In genomic region chr4:6476893-6477292, GRCh38 we compare ENCODE assay signal across 18 cellular contexts. TPM values are rescaled to one million over a fixed set of nuclear protein-coding genes. Genes with fewer than 3 reads are reported as not detected.
"Had no signal": no experiment of that assay in that cellular context is flagged by ENCODE, and none has a peak within 500 bp of the region (broad histone marks: within the 10 kb centered on the region; RNA-seq: fewer than 3 reads in every experiment).

No MANE protein-coding gene starts in this region.

- ATAC-seq: left colon; pancreas; right lobe of liver; stimulated activated naive B cell treated with anti-CD40 and anti-IgM and Interleukin-4, amounts not matched to agents 10 μg/mL and 1 μg/mL and 100 μg/mL, for 72 hours; stimulated activated naive CD8-positive, alpha-beta T cell treated with anti-CD3 and anti-CD28 coated beads, Interleukin-15, amount 100 ng/mL, for 72 hours had no signal

- H3K27ac Mint-ChIP-seq: naive B cell; nephron; stimulated activated naive B cell treated with anti-CD40 and anti-IgM and Interleukin-4, amounts not matched to agents 10 μg/mL and 1 μg/mL and 100 μg/mL, for 72 hours; stimulated activated naive CD8-positive, alpha-beta T cell treated with anti-CD3 and anti-CD28 coated beads, Interleukin-15, amount 100 ng/mL, for 72 hours; type B pancreatic cell had no signal

- H3K36me3 ChIP-seq: pancreas, prostate gland, right lobe of liver had no signal

- H3K27ac ChIP-seq: hepatocyte, pancreas, prostate gland, right lobe of liver had no signal

- H3K4me1 ChIP-seq: pancreas, prostate gland, right lobe of liver had no signal

- H3K9me3 Mint-ChIP-seq: nephron; stimulated activated naive CD8-positive, alpha-beta T cell treated with anti-CD3 and anti-CD28 coated beads, Interleukin-15, amount 100 ng/mL, for 72 hours; type B pancreatic cell had no signal

- H3K27me3 ChIP-seq: right lobe of liver had no signal

- H2AFZ ChIP-seq: hepatocyte had no signal

- H3K4me1 Mint-ChIP-seq: nephron; stimulated activated naive B cell treated with anti-CD40 and anti-IgM and Interleukin-4, amounts not matched to agents 10 μg/mL and 1 μg/mL and 100 μg/mL, for 72 hours; stimulated activated naive CD8-positive, alpha-beta T cell treated with anti-CD3 and anti-CD28 coated beads, Interleukin-15, amount 100 ng/mL, for 72 hours had no signal

- H3K79me2 ChIP-seq: hepatocyte had no signal

- H3K9me3 ChIP-seq: pancreas, prostate gland, right lobe of liver had no signal

- H3K36me3 Mint-ChIP-seq: stimulated activated naive B cell treated with anti-CD40 and anti-IgM and Interleukin-4, amounts not matched to agents 10 μg/mL and 1 μg/mL and 100 μg/mL, for 72 hours; type B pancreatic cell had no signal

- H3K4me2 ChIP-seq: hepatocyte had no signal

- H3K4me3 ChIP-seq: hepatocyte, pancreas, prostate gland, right lobe of liver had no signal

- DNase-seq: erythroblast; foreskin melanocyte; left colon; mesendoderm; naive B cell; occipital lobe; pancreas; right lobe of liver; stimulated activated CD4-positive, alpha-beta T cell treated with anti-CD3 and anti-CD28 coated beads, Interleukin-2, amount 100 ng/mL, for 24 hours; stimulated activated CD4-positive, alpha-beta T cell treated with anti-CD3 and anti-CD28 coated beads, Interleukin-4, amount 100 ng/mL, for 4 hours; stimulated activated naive B cell treated with anti-CD40 and anti-IgM and Interleukin-4, amounts not matched to agents 10 μg/mL and 1 μg/mL and 100 μg/mL, for 72 hours; stimulated activated naive CD8-positive, alpha-beta T cell treated with anti-CD3 and anti-CD28 coated beads, Interleukin-15, amount 100 ng/mL, for 72 hours had no signal

- H3K4me3 Mint-ChIP-seq: naive B cell; nephron; stimulated activated naive B cell treated with anti-CD40 and anti-IgM and Interleukin-4, amounts not matched to agents 10 μg/mL and 1 μg/mL and 100 μg/mL, for 72 hours; stimulated activated naive CD8-positive, alpha-beta T cell treated with anti-CD3 and anti-CD28 coated beads, Interleukin-15, amount 100 ng/mL, for 72 hours; type B pancreatic cell had no signal

RNA-seq across cellular contexts. Expression of gene PPP2R2C, which starts 4.5 kb away (rescaled TPM):
- total RNA-seq: kidney epithelial cell, skeletal muscle tissue had no signal
